Comparison of ENCODE assay signal across 16 cellular contexts in genomic region chr10:112261281-112261822, GRCh38. TPM values are rescaled to one million over a fixed set of nuclear protein-coding genes. Genes with fewer than 3 reads are reported as not detected.
DNase-seq lines count a peak whose midpoint lies in the region; ATAC-seq, FAIRE-seq and TF ChIP-seq lines count a peak whose summit lies in the region.
"Had no signal": no experiment of that assay in that cellular context is flagged by ENCODE, and none has a peak within 500 bp of the region (broad histone marks: within the 10 kb centered on the region; RNA-seq: fewer than 3 reads in every experiment).

No MANE protein-coding gene starts in this region.

- DNase-seq in GM04504 (ENCODE audit: low read depth) (peak; percentile 38), bronchial epithelial cell (ENCODE audit: low read depth) (peak; percentile 27), left lung (no peak), smooth muscle cell (lab: John Stamatoyannopoulos, UW; ENCODE audit: unreplicated experiment) (no peak), pons (ENCODE audit: low spot score) (no peak)
- DNase-seq in effector CD4-positive, alpha-beta T cell: no peak
- DNase-seq: activated naive CD4-positive, alpha-beta T cell treated with Interleukin-2 at 50 U/mL for 16 hours; CD4-positive, alpha-beta memory T cell; cerebellar nuclear complex; NK-92 treated with Interleukin-12 subunit alpha and Interleukin-12 subunit beta, amount 100 ng/mL, for 24 hours; stimulated activated naive CD8-positive, alpha-beta T cell treated with anti-CD3 and anti-CD28 coated beads, Interleukin-15, Interleukin-2, amounts not matched to agents 100 U/mL and 50 U/mL, for 24 hours had no signal

- no peak overlapping the region for H3K9ac ChIP-seq in smooth muscle cell (ENCODE audit: low read depth)

- no peaks in the 10 kb centered on the region for H3K4me1 ChIP-seq in left lung
- no peaks in the 10 kb centered on the region for H3K4me1 ChIP-seq in smooth muscle cell (ENCODE audit: low read depth)
- H3K4me1 ChIP-seq: right atrium auricular region, SJSA1 had no signal

- TF ChIP-seq CTCF in bronchial epithelial cell (IDR thresholded peaks at IDR 0.05; ENCODE audit: insufficient read depth, low read length, severe bottlenecking) (no peak), left lung (IDR thresholded peaks at IDR 0.05) (no peak), smooth muscle cell (IDR thresholded peaks at IDR 0.05; ENCODE audit: borderline replicate concordance, insufficient read depth, poor library complexity, severe bottlenecking) (no peak)

- no peak for FAIRE-seq in bronchial epithelial cell (lab: Jason Lieb, UNC)
- FAIRE-seq: endothelial cell of umbilical vein had no signal

- no peaks in the 10 kb centered on the region for H3K79me2 ChIP-seq in smooth muscle cell (ENCODE audit: low read depth)

- H3K27ac ChIP-seq in left lung (no peak overlapping the region), smooth muscle cell (ENCODE audit: low read depth) (peak overlapping the region; percentile 45)
- H3K27ac ChIP-seq: right atrium auricular region, SJSA1, VCaP had no signal

- H3K4me3 ChIP-seq in bronchial epithelial cell (ENCODE audit: low read depth, low read length) (no peak overlapping the region), left lung (no peak overlapping the region), smooth muscle cell (no peak overlapping the region)
- H3K4me3 ChIP-seq: right atrium auricular region, SJSA1 had no signal

- H3K27me3 ChIP-seq in bronchial epithelial cell (ENCODE audit: control insufficient read depth, insufficient read depth, low read length): no peaks in the 10 kb centered on the region
- H3K27me3 ChIP-seq in left lung: no peaks in the 10 kb centered on the region
- H3K27me3 ChIP-seq in smooth muscle cell (ENCODE audit: low read depth): no peaks in the 10 kb centered on the region
- H3K27me3 ChIP-seq: right atrium auricular region, SJSA1 had no signal

- H2AFZ ChIP-seq in smooth muscle cell (ENCODE audit: low read depth): peak overlapping the region; percentile 15

- WGBS in smooth muscle cell (ENCODE audit: low lambda C conversion rate): 66% methylated on average over 4 of the region's 4 CpGs

- H4K20me1 ChIP-seq in smooth muscle cell (ENCODE audit: low read depth): no peaks in the 10 kb centered on the region

- H3K9me3 ChIP-seq in left lung: no peaks in the 10 kb centered on the region
- no peaks in the 10 kb centered on the region for H3K9me3 ChIP-seq in smooth muscle cell (replicated peaks; ENCODE audit: low read depth)
- H3K9me3 ChIP-seq: right atrium auricular region, SJSA1 had no signal

- H3F3A ChIP-seq in smooth muscle cell (ENCODE audit: low read depth): no peaks in the 10 kb centered on the region

- H3K4me2 ChIP-seq in smooth muscle cell: peak overlapping the region; percentile 12

- ATAC-seq in left lung (peak; percentile 83), GM21390 (IDR thresholded peaks at IDR 0.05; ENCODE audit: unreplicated experiment) (no peak)
- ATAC-seq: stimulated activated naive CD8-positive, alpha-beta T cell treated with anti-CD3 and anti-CD28 coated beads, Interleukin-15, Interleukin-2, amounts not matched to agents 100 U/mL and 50 U/mL, for 24 hours had no signal

- intact Hi-C loops in left lung (cut with DNase I): no loop called here

- H3K36me3 ChIP-seq in bronchial epithelial cell (ENCODE audit: control insufficient read depth, insufficient read depth, low read length): no peaks in the 10 kb centered on the region
- no peaks in the 10 kb centered on the region for H3K36me3 ChIP-seq in left lung
- H3K36me3 ChIP-seq in smooth muscle cell (ENCODE audit: low read depth): no peaks in the 10 kb centered on the region
- H3K36me3 ChIP-seq: right atrium auricular region, SJSA1 had no signal

RNA-seq across cellular contexts. Expression of gene TECTB, which starts 21.8 kb away (rescaled TPM):
- not detected in 2 replicates for total RNA-seq in bronchial epithelial cell
- total RNA-seq in left lung: not detected
- not detected in 2 replicates for total RNA-seq in smooth muscle cell
- not detected in 2 replicates for polyA plus RNA-seq in smooth muscle cell
- total RNA-seq: CD4-positive, alpha-beta memory T cell; endothelial cell of umbilical vein; right atrium auricular region; SJSA1 had no signal
- polyA plus RNA-seq: CD4-positive, alpha-beta memory T cell; endothelial cell of umbilical vein had no signal

Comparison
In these comparisons a context has a peak if more than half of its experiments do, and no peak if none do; other contexts are left out.
1. DNase-seq: peak in GM04504 (single experiment) and bronchial epithelial cell (single experiment); none in left lung (0 of 2), smooth muscle cell (single experiment), effector CD4-positive, alpha-beta T cell (single experiment) and pons (single experiment).